ENCODE assay signal across 32 cellular contexts in genomic region chr13:48827709-48828108, GRCh38.
"Had no signal": no experiment of that assay in that cellular context is flagged by ENCODE, and none has a peak within 500 bp of the region (broad histone marks: within the 10 kb centered on the region; RNA-seq: fewer than 3 reads in every experiment).

No MANE protein-coding gene starts in this region.

- H3K4me2 ChIP-seq: SK-N-SH had no signal

- H3K36me3 ChIP-seq: brain microvascular endothelial cell, esophagus muscularis mucosa, heart left ventricle, pancreas, prostate gland, thyroid gland, upper lobe of right lung had no signal

- H3K9me3 ChIP-seq: pancreas, prostate gland, SK-N-SH, thyroid gland, upper lobe of right lung had no signal

- H3K4me3 Mint-ChIP-seq: activated CD4-positive, alpha-beta memory T cell treated with anti-CD3 and anti-CD28 coated beads for 36 hours; activated naive CD8-positive, alpha-beta T cell treated with anti-CD3 and anti-CD28 coated beads, Interleukin-2, amount 10 ng/mL, durations not matched to agents 7 days and 5 days; activated T-helper 1 cell treated with anti-CD3 and anti-CD28 coated beads, Interleukin-12 subunit alpha, Interleukin-12 subunit beta, Interleukin-2, Interleukin-4 antibody, amounts not matched to agents 30 ng/mL and 10 ng/mL and 1 ng/mL, durations not matched to agents 14 hours and 24 hours and 36 hours; endodermal cell; immature natural killer cell; naive thymus-derived CD4-positive, alpha-beta T cell; T-helper 1 cell treated with Interleukin-12 subunit alpha and Interleukin-12 subunit beta and Interleukin-4 antibody, amounts not matched to agents 30 μg/mL and 1 μg/mL, for 36 hours had no signal

- H3K4me3 ChIP-seq: esophagus muscularis mucosa, heart left ventricle, pancreas, prostate gland, skin epidermis, thyroid gland, upper lobe of right lung had no signal

- DNase-seq: activated CD4-positive, alpha-beta memory T cell treated with anti-CD3 and anti-CD28 coated beads for 36 hours; activated gamma-delta T cell; activated naive CD8-positive, alpha-beta T cell treated with anti-CD3 and anti-CD28 coated beads, Interleukin-2, amount 10 ng/mL, durations not matched to agents 7 days and 5 days; amniotic stem cell; brain microvascular endothelial cell; caudate nucleus; cortex of kidney; endodermal cell; foreskin keratinocyte; heart left ventricle; hypothalamus; immature natural killer cell; kidney; midbrain; naive thymus-derived CD4-positive, alpha-beta T cell; nucleus accumbens; pancreas; retina; SK-N-SH; stimulated activated CD4-positive, alpha-beta T cell treated with anti-CD3 and anti-CD28 coated beads, Interleukin-12 subunit alpha, Interleukin-12 subunit beta, amount 100 ng/mL, for 4 hours; stimulated activated naive CD4-positive, alpha-beta T cell treated with Interleukin-2 at 50 U/mL for 16 hours; SW 1271; T-helper 9 cell; thyroid gland; upper lobe of right lung had no signal

- H3K9ac ChIP-seq: SK-N-SH had no signal

- H3K9me2 ChIP-seq: SK-N-SH had no signal

- H3K27ac Mint-ChIP-seq: activated CD4-positive, alpha-beta memory T cell treated with anti-CD3 and anti-CD28 coated beads for 36 hours; activated T-helper 1 cell treated with anti-CD3 and anti-CD28 coated beads, Interleukin-12 subunit alpha, Interleukin-12 subunit beta, Interleukin-2, Interleukin-4 antibody, amounts not matched to agents 30 ng/mL and 10 ng/mL and 1 ng/mL, durations not matched to agents 14 hours and 24 hours and 36 hours; endodermal cell; immature natural killer cell; naive thymus-derived CD4-positive, alpha-beta T cell; T-helper 1 cell treated with Interleukin-12 subunit alpha and Interleukin-12 subunit beta and Interleukin-4 antibody, amounts not matched to agents 30 μg/mL and 1 μg/mL, for 36 hours had no signal

- H3K4me1 ChIP-seq: foreskin keratinocyte, pancreas, prostate gland, thyroid gland, upper lobe of right lung had no signal

- H3K27me3 Mint-ChIP-seq: activated CD4-positive, alpha-beta memory T cell treated with anti-CD3 and anti-CD28 coated beads for 36 hours; naive thymus-derived CD4-positive, alpha-beta T cell had no signal

- ATAC-seq: foreskin keratinocyte; heart left ventricle; naive thymus-derived CD4-positive, alpha-beta T cell; pancreas; sciatic nerve; upper lobe of right lung had no signal

- H3K27ac ChIP-seq: brain microvascular endothelial cell, esophagus muscularis mucosa, foreskin keratinocyte, heart left ventricle, pancreas, prostate gland, skin epidermis, thyroid gland, upper lobe of right lung, VCaP had no signal

- H3K27me3 ChIP-seq: brain microvascular endothelial cell, esophagus muscularis mucosa, pancreas, thyroid gland, upper lobe of right lung had no signal
